In the genomic region with DNA sequence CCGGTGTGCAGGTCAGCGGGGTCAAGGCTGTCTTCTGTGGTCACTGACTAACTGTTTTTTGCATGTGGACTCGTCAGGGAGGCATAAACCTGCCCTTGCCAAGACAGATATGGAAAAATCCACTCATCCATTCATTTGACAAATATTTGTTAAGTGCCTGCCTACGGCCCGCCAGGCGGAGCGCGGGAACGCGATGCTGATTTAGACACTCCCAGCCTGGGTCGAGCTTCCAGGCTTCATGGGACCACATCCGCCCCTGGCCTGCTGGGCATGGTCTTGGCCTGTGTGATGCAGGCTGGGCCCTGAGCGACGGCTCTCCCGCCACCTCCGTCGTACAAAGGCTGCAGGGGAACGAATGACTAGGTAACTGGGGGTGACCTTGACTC, we compare ENCODE assay signal across 11 cellular contexts. TPM values are rescaled to one million over a fixed set of nuclear protein-coding genes. Genes with fewer than 3 reads are reported as not detected.
DNase-seq lines count a peak whose midpoint lies in the region; ATAC-seq and TF ChIP-seq lines count a peak whose summit lies in the region.
"Had no signal": no experiment of that assay in that cellular context is flagged by ENCODE, and none has a peak within 500 bp of the region (broad histone marks: within the 10 kb centered on the region; RNA-seq: fewer than 3 reads in every experiment).

No MANE protein-coding gene starts in this region.

- DNase-seq in Right ventricle myocardium inferior (ENCODE audit: missing footprints) (peak; percentile 86), cardiac septum (ENCODE audit: low spot score) (no peak), adrenal gland (peak; percentile 49 to 87 (median 79)), iris pigment epithelial cell (ENCODE audit: low read depth) (peak; percentile 57), aorta (peak; percentile 81 to 91), KBM-7 (no peak), cerebellum (ENCODE audit: low spot score) (no peak)
- DNase-seq: stimulated activated naive B cell treated with anti-CD40 and anti-IgM and Interleukin-4, amounts not matched to agents 10 μg/mL and 1 μg/mL and 100 μg/mL, for 72 hours had no signal

- H3K9me3 ChIP-seq in adrenal gland (replicated peaks in 1 of 3) (peaks cover 0 to 11% (median 0%) of the 10 kb centered on the region in 3 donors), aorta (ENCODE audit: control insufficient read depth, low read length) (peaks cover 1% of the 10 kb centered on the region)

- H3K36me3 ChIP-seq in adrenal gland (replicated peaks in 1 of 2) (no peaks in the 10 kb centered on the region), aorta (ENCODE audit: control insufficient read depth in 1 of 2, insufficient read depth in 2 of 2, low read length in 1 of 2) (no peaks in the 10 kb centered on the region)
- H3K36me3 ChIP-seq: BLaER1 treated with 17β-estradiol and CSF1 and Interleukin-3, amounts not matched to agents 10 nM and 100 nM had no signal

- no peaks in the 10 kb centered on the region for H3K27me3 ChIP-seq in adrenal gland
- no peaks in the 10 kb centered on the region for H3K27me3 ChIP-seq in aorta (ENCODE audit: control insufficient read depth in 1 of 2, insufficient read depth in 2 of 2, low read length in 1 of 2)

- ATAC-seq in Right ventricle myocardium inferior (peak; percentile 65), aorta (ENCODE audit: low FRiP score) (peak; percentile 66), GM21576 (IDR thresholded peaks at IDR 0.05; ENCODE audit: unreplicated experiment) (no peak)
- ATAC-seq: stimulated activated naive B cell treated with anti-CD40 and anti-IgM and Interleukin-4, amounts not matched to agents 10 μg/mL and 1 μg/mL and 100 μg/mL, for 72 hours had no signal

- intact Hi-C loops in Right ventricle myocardium inferior (cut with DNase I) (no loop called here), cardiac septum (cut with DNase I) (no loop called here), adrenal gland (cut with DNase I) (no loop called here), aorta (cut with DNase I) (no loop called here)

- TF ChIP-seq POLR2A in adrenal gland (IDR thresholded peaks at IDR 0.05) = no peak

- in situ Hi-C loops in KBM-7 (cut with MboI; ENCODE audit: low pct_unique_long_range_greater_than_20kb, low sequenced_read_pairs) = no loop called here

- TF ChIP-seq CTCF in adrenal gland (IDR thresholded peaks at IDR 0.05) = peak in 1 of 6 experiments; percentile 10

- H3K4me3 ChIP-seq in adrenal gland (no peak overlapping the region), aorta (ENCODE audit: low read length in 2 of 2) (no peak overlapping the region)
- H3K4me3 ChIP-seq: BLaER1 treated with 17β-estradiol and CSF1 and Interleukin-3, amounts not matched to agents 10 nM and 100 nM; skin epidermis had no signal

- peaks cover 9 to 23% of the 10 kb centered on the region in 2 donors for H3K4me1 ChIP-seq in adrenal gland (replicated peaks in 1 of 2)
- no peaks in the 10 kb centered on the region for H3K4me1 ChIP-seq in aorta (ENCODE audit: control insufficient read depth in 1 of 2, insufficient read depth in 2 of 2, low read length in 2 of 2)

- WGBS in adrenal gland, 4 donors = 42 to 58% (median 43%) methylated on average over 14 to 18 of the region's 18 CpGs
- WGBS in aorta, 2 donors = 81 to 82% methylated on average over 18 of the region's 18 CpGs

- H3K27ac ChIP-seq in adrenal gland = peak overlapping the region in 3 of 5 donors; percentile 11 to 79 (median 49)
- no peak overlapping the region for H3K27ac ChIP-seq in aorta (ENCODE audit: low read depth in 1 of 2, low read length in 2 of 2)
- H3K27ac ChIP-seq: BLaER1 treated with 17β-estradiol and CSF1 and Interleukin-3, amounts not matched to agents 10 nM and 100 nM had no signal

RNA-seq across cellular contexts. Expression of gene MYMK, which starts 18.1 kb away (rescaled TPM):
- total RNA-seq in Right ventricle myocardium inferior = not detected
- total RNA-seq in cardiac septum = not detected
- not detected for total RNA-seq in adrenal gland
- not detected for polyA plus RNA-seq in adrenal gland
- total RNA-seq in aorta = not detected
- not detected for polyA plus RNA-seq in aorta
- not detected for total RNA-seq in cerebellum

RNA-seq across cellular contexts. Expression of gene SLC2A6, which starts 27.7 kb away (rescaled TPM):
- total RNA-seq in Right ventricle myocardium inferior = 2.7 TPM
- 3.6 TPM for total RNA-seq in cardiac septum
- total RNA-seq in adrenal gland = 10 to 100 TPM in 3 of 8 donors, 1 to 10 TPM in 5; 2.0 to 79.1 (median 8.8) TPM
- 1 to 10 TPM; 3.3 to 6.7 (median 5.0) TPM for polyA plus RNA-seq in adrenal gland
- 1 to 10 TPM; 3.3 to 5.8 TPM for total RNA-seq in aorta
- polyA plus RNA-seq in aorta = 1 to 10 TPM; 1.5 to 2.6 TPM
- total RNA-seq in cerebellum = 9.2 TPM

RNA-seq across cellular contexts. Expression of gene ADAMTSL2, which starts 27.9 kb away (rescaled TPM):
- 9.5 TPM for total RNA-seq in Right ventricle myocardium inferior
- 9.6 TPM for total RNA-seq in cardiac septum
- 100 to 1,000 TPM in 2 of 8 donors, 10 to 100 TPM in 6; 23.5 to 138 (median 70.9) TPM for total RNA-seq in adrenal gland
- polyA plus RNA-seq in adrenal gland = 100 to 1,000 TPM in 1 of 3 donors, 10 to 100 TPM in 1, 1 to 10 TPM in 1; 4.1 to 108 (median 35.3) TPM
- total RNA-seq in aorta = 10 to 100 TPM in 1 of 2 donors, 1 to 10 TPM in 1; 1.9 to 20.9 TPM
- polyA plus RNA-seq in aorta = under 1 TPM in 1 of 2 donors, not detected in 1; 0.38 TPM
- total RNA-seq in cerebellum = 1.8 TPM

RNA-seq across cellular contexts. Expression of gene CACFD1, which starts 46.9 kb away (rescaled TPM):
- total RNA-seq in Right ventricle myocardium inferior (13.9 TPM), cardiac septum (15.0 TPM), adrenal gland (10 to 100 TPM; 11.4 to 29.5 (median 19.8) TPM), aorta (10 to 100 TPM; 11.5 to 15.9 TPM), cerebellum (21.6 TPM)
- polyA plus RNA-seq in adrenal gland (10 to 100 TPM in 1 of 3 donors, 1 to 10 TPM in 2; 6.5 to 11.1 (median 8.8) TPM), aorta (10 to 100 TPM in 1 of 2 donors, 1 to 10 TPM in 1; 8.1 to 14.5 TPM)

Comparison
In these comparisons a context has a peak if more than half of its experiments do, and no peak if none do; other contexts are left out.
1. DNase-seq: peak in Right ventricle myocardium inferior (single experiment), adrenal gland (7 of 7), iris pigment epithelial cell (single experiment) and aorta (2 of 2); none in cardiac septum (single experiment), KBM-7 (single experiment) and cerebellum (single experiment).
2. H3K27ac ChIP-seq: peak in adrenal gland (3 of 5); none in aorta (0 of 2).